In the genomic region with DNA sequence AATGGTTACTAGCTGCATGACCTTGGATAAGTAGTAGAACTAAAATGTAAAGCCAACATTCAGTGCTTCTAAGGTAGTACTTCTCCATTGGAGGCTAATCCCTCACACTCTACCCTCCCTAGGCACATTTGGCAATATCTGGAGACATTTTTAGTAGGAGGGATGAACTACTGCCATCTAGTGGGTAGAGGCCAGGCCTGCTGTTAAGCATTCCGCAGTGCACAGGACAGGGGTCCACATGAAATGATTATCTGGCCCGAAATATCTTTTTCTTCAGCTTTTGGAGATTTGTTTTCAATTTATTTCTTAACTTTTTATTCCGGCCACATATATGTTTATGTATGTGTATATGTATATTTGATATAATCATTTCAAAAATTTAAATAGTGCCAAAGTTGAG, we compare ENCODE assay signal across 8 cellular contexts. TPM values are rescaled to one million over a fixed set of nuclear protein-coding genes. Genes with fewer than 3 reads are reported as not detected.
A peak's percentile ranks its signal among the peaks of the same experiment; 100 is the strongest.
DNase-seq lines count a peak whose midpoint lies in the region; ATAC-seq and TF ChIP-seq lines count a peak whose summit lies in the region.

No MANE protein-coding gene starts in this region.

- no peaks in the 10 kb centered on the region for H3K4me1 Mint-ChIP-seq in activated T-cell treated with anti-CD3 and anti-CD28 coated beads, Interleukin-2, amount 50 U/mL, for 72 hours (ENCODE audit: low read depth)
- H3K4me1 Mint-ChIP-seq in CD14-positive monocyte = no peaks in the 10 kb centered on the region

- H2AK5ac ChIP-seq in mesenchymal stem cell (ENCODE audit: low read length, severe bottlenecking) = no peak overlapping the region

- no peak overlapping the region for H2BK120ac ChIP-seq in mesenchymal stem cell (ENCODE audit: low read depth, low read length)

- DNase-seq in DMS 273 (lab: John Stamatoyannopoulos, UW; ENCODE audit: unreplicated experiment) (peak; percentile 60), DMS 273 treated with DMSO at 0.1 percent for 48 hours (lab: John Stamatoyannopoulos, UW) (no peak), astrocyte of the hippocampus (ENCODE audit: low read depth, low spot score) (peak; percentile 17), mesenchymal stem cell (peak; percentile 28), CD14-positive monocyte (ENCODE audit: low spot score) (no peak)
- no peak for DNase-seq in activated T-cell treated with anti-CD3 and anti-CD28 coated beads, Interleukin-2, amount 50 U/mL, for 72 hours

- H3K27ac Mint-ChIP-seq in activated T-cell treated with anti-CD3 and anti-CD28 coated beads, Interleukin-2, amount 50 U/mL, for 72 hours = no peak overlapping the region
- H3K27ac Mint-ChIP-seq in CD14-positive monocyte = no peak overlapping the region

- H2AFZ ChIP-seq in mesenchymal stem cell (ENCODE audit: low read depth, low read length) = no peak overlapping the region

- no peaks in the 10 kb centered on the region for H3K4me1 ChIP-seq in mesenchymal stem cell (ENCODE audit: control insufficient read depth, insufficient read depth, low read depth, low read length)

- H3K36me3 ChIP-seq in mesenchymal stem cell (ENCODE audit: control insufficient read depth in 1 of 2, insufficient read depth in 2 of 2, low read depth in 1 of 2, low read length in 2 of 2) = no peaks in the 10 kb centered on the region

- no peak overlapping the region for H3K27ac ChIP-seq in mesenchymal stem cell (ENCODE audit: low read length, poor library complexity, severe bottlenecking)

- peak; percentile 65 for TF ChIP-seq CTCF in LNCAP (IDR thresholded peaks at IDR 0.05)
- TF ChIP-seq CTCF in CD14-positive monocyte (IDR thresholded peaks at IDR 0.05) = no peak

- no peaks in the 10 kb centered on the region for H3K9me3 Mint-ChIP-seq in activated T-cell treated with anti-CD3 and anti-CD28 coated beads, Interleukin-2, amount 50 U/mL, for 72 hours
- peaks cover 0 to 1% (median 0%) of the 10 kb centered on the region in 7 donors for H3K9me3 Mint-ChIP-seq in CD14-positive monocyte

- no peak overlapping the region for H4K8ac ChIP-seq in mesenchymal stem cell (ENCODE audit: low read length)

- H2BK5ac ChIP-seq in mesenchymal stem cell (ENCODE audit: low read depth, low read length, poor library complexity, severe bottlenecking) = no peak overlapping the region

- H3K36me3 Mint-ChIP-seq in activated T-cell treated with anti-CD3 and anti-CD28 coated beads, Interleukin-2, amount 50 U/mL, for 72 hours (ENCODE audit: insufficient read depth in 2 of 2) = peaks cover 0 to under 1% of the 10 kb centered on the region in 2 donors
- no peaks in the 10 kb centered on the region for H3K36me3 Mint-ChIP-seq in CD14-positive monocyte

- peaks cover 17% of the 10 kb centered on the region for H3K27me3 Mint-ChIP-seq in activated T-cell treated with anti-CD3 and anti-CD28 coated beads, Interleukin-2, amount 50 U/mL, for 72 hours (ENCODE audit: low read depth)
- no peaks in the 10 kb centered on the region for H3K27me3 Mint-ChIP-seq in CD14-positive monocyte (ENCODE audit: low read depth in 3 of 3)

- H4K91ac ChIP-seq in mesenchymal stem cell (ENCODE audit: low read length) = no peak overlapping the region

- no peak overlapping the region for H3K18ac ChIP-seq in mesenchymal stem cell (ENCODE audit: low read depth in 1 of 2, low read length in 2 of 2)

- no peak overlapping the region for H3K23ac ChIP-seq in mesenchymal stem cell (ENCODE audit: low read length in 2 of 2)

- no peak overlapping the region for H3K4me2 ChIP-seq in mesenchymal stem cell (ENCODE audit: low read length, poor library complexity, severe bottlenecking)

- no peak overlapping the region for H3K4ac ChIP-seq in mesenchymal stem cell (ENCODE audit: low read depth in 1 of 2, low read length in 2 of 2)

- H3K9me3 ChIP-seq in mesenchymal stem cell (ENCODE audit: control insufficient read depth, low read length) = no peaks in the 10 kb centered on the region

- H3K27me3 ChIP-seq in mesenchymal stem cell (ENCODE audit: control insufficient read depth in 1 of 2, insufficient read depth in 1 of 2, low read length in 2 of 2) = peaks cover 0 to 3% of the 10 kb centered on the region in 2 experiments

- no peaks in the 10 kb centered on the region for H3K79me1 ChIP-seq in mesenchymal stem cell (replicated peaks; ENCODE audit: low read length, poor library complexity, severe bottlenecking)

- H3K14ac ChIP-seq in mesenchymal stem cell (ENCODE audit: low read length in 2 of 2) = no peak overlapping the region

- no peak overlapping the region for H2BK15ac ChIP-seq in mesenchymal stem cell (ENCODE audit: low read depth, poor library complexity, severe bottlenecking)

- WGBS in mesenchymal stem cell = no CpG with 5 or more reads among the region's 3 CpGs

- ATAC-seq in HG03095 (IDR thresholded peaks at IDR 0.05; ENCODE audit: unreplicated experiment) = no peak
- no peak for ATAC-seq in activated T-cell treated with anti-CD3 and anti-CD28 coated beads, Interleukin-2, amount 50 U/mL, for 72 hours (replicated peaks in 1 of 2)

- H3K4me3 Mint-ChIP-seq in activated T-cell treated with anti-CD3 and anti-CD28 coated beads, Interleukin-2, amount 50 U/mL, for 72 hours = no peak overlapping the region
- no peak overlapping the region for H3K4me3 Mint-ChIP-seq in CD14-positive monocyte

- H3K4me3 ChIP-seq in mesenchymal stem cell (ENCODE audit: insufficient read depth in 1 of 2, low read depth in 1 of 2, low read length in 2 of 2) = no peak overlapping the region

- no peak overlapping the region for H3K9ac ChIP-seq in mesenchymal stem cell (ENCODE audit: low read length)

- H2BK12ac ChIP-seq in mesenchymal stem cell (ENCODE audit: low read length in 2 of 2) = no peak overlapping the region

- intact Hi-C loops in CD14-positive monocyte (cut with micrococcal nuclease) = no loop called here

RNA-seq across cellular contexts. Expression of gene SPANXC, which starts 36.0 kb away (rescaled TPM):
- polyA plus RNA-seq in mesenchymal stem cell (2013, experiment 1 of 2) = not detected
- polyA plus RNA-seq in mesenchymal stem cell (2013, experiment 2 of 2) = not detected
- not detected for total RNA-seq in activated T-cell treated with anti-CD3 and anti-CD28 coated beads, Interleukin-2, amount 50 U/mL, for 72 hours
- not detected for polyA plus RNA-seq in CD14-positive monocyte

Comparison
In these comparisons a context has a peak if more than half of its experiments do, and no peak if none do; other contexts are left out.
1. DNase-seq: peak in DMS 273 (single experiment), astrocyte of the hippocampus (single experiment) and mesenchymal stem cell (single experiment); none in DMS 273 treated with DMSO at 0.1 percent for 48 hours (single experiment), activated T-cell treated with anti-CD3 and anti-CD28 coated beads, Interleukin-2, amount 50 U/mL, for 72 hours (0 of 2) and CD14-positive monocyte (single experiment).